ENCODE assay signal across 1 cellular context in the genomic region with DNA sequence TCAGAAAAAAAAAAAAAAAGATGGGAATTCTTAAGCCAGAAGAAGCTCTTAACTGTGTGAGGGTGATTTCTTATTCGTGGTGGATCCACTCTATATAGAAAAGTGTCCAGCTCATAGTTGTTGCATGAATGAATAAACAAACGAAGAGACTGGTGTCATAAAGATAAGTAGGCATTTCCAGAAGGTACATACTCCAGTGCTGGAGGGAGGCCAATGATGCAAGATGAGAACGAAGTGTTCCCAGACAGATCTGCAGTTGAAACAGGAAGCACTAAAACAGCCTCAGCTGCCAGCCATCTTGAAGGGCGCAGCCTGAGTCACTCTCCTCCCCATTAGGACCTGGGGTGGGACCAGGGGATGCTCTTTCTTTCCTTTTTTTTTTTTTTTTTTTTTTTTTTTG.
TF ChIP-seq lines count a peak whose summit lies in the region.

No MANE protein-coding gene starts in this region.

TF ChIP-seq in K562, 482 proteins besides CTCF, POLR2A, EP300 and RAD21 (continued from another document):
- TF ChIP-seq, protein P1, sequence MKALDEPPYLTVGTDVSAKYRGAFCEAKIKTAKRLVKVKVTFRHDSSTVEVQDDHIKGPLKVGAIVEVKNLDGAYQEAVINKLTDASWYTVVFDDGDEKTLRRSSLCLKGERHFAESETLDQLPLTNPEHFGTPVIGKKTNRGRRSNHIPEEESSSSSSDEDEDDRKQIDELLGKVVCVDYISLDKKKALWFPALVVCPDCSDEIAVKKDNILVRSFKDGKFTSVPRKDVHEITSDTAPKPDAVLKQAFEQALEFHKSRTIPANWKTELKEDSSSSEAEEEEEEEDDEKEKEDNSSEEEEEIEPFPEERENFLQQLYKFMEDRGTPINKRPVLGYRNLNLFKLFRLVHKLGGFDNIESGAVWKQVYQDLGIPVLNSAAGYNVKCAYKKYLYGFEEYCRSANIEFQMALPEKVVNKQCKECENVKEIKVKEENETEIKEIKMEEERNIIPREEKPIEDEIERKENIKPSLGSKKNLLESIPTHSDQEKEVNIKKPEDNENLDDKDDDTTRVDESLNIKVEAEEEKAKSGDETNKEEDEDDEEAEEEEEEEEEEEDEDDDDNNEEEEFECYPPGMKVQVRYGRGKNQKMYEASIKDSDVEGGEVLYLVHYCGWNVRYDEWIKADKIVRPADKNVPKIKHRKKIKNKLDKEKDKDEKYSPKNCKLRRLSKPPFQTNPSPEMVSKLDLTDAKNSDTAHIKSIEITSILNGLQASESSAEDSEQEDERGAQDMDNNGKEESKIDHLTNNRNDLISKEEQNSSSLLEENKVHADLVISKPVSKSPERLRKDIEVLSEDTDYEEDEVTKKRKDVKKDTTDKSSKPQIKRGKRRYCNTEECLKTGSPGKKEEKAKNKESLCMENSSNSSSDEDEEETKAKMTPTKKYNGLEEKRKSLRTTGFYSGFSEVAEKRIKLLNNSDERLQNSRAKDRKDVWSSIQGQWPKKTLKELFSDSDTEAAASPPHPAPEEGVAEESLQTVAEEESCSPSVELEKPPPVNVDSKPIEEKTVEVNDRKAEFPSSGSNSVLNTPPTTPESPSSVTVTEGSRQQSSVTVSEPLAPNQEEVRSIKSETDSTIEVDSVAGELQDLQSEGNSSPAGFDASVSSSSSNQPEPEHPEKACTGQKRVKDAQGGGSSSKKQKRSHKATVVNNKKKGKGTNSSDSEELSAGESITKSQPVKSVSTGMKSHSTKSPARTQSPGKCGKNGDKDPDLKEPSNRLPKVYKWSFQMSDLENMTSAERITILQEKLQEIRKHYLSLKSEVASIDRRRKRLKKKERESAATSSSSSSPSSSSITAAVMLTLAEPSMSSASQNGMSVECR (CRISPR knock-in tag; IDR thresholded peaks at IDR 0.05) = no peak
- TF ChIP-seq YY1 (IDR thresholded peaks at IDR 0.05; ENCODE audit: borderline replicate concordance in 1 of 3, control insufficient read depth in 1 of 3, extremely low read depth in 1 of 3, insufficient read depth in 3 of 3, insufficient read length in 1 of 3, insufficient replicate concordance in 2 of 3, low read depth in 1 of 3, low read length in 2 of 3) (peak in 1 of 3 experiments; percentile 23), MTA1 (IDR thresholded peaks at IDR 0.05; ENCODE audit: borderline replicate concordance) (no peak), NRF1 (conservative IDR thresholded peaks at IDR 0.05 in 1 of 2, IDR thresholded peaks at IDR 0.05 in 1 of 2) (peak in 1 of 2 experiments; percentile 27; a peak in 1 of 4 replicates), HCFC1 (IDR thresholded peaks at IDR 0.05; ENCODE audit: low read depth, low read length) (no peak), RBM25 (IDR thresholded peaks at IDR 0.05; ENCODE audit: low read depth, low read length, severe bottlenecking) (no peak), FOS (IDR thresholded peaks at IDR 0.05; ENCODE audit: extremely low read depth, insufficient read length) (no peak), NFIC (IDR thresholded peaks at IDR 0.05) (peak; percentile 29; the same call in 1 of the 2 replicates), NR2F6 (CRISPR knock-in tag; IDR thresholded peaks at IDR 0.05) (no peak), ATF7 (IDR thresholded peaks at IDR 0.05) (0 out of 2 replicates have a peak, but pooled peaks have one; percentile 22)
- TF ChIP-seq, protein P2, sequence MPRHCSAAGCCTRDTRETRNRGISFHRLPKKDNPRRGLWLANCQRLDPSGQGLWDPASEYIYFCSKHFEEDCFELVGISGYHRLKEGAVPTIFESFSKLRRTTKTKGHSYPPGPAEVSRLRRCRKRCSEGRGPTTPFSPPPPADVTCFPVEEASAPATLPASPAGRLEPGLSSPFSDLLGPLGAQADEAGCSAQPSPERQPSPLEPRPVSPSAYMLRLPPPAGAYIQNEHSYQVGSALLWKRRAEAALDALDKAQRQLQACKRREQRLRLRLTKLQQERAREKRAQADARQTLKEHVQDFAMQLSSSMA (CRISPR knock-in tag; IDR thresholded peaks at IDR 0.05) = no peak
- TF ChIP-seq, protein P3, sequence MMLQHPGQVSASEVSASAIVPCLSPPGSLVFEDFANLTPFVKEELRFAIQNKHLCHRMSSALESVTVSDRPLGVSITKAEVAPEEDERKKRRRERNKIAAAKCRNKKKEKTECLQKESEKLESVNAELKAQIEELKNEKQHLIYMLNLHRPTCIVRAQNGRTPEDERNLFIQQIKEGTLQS (IDR thresholded peaks at IDR 0.05) = peak; percentile 62; the same call in 1 of the 2 replicates
- TF ChIP-seq, protein P3 (CRISPR knock-in tag; conservative IDR thresholded peaks at IDR 0.05) = no peak
- TF ChIP-seq, protein P4, sequence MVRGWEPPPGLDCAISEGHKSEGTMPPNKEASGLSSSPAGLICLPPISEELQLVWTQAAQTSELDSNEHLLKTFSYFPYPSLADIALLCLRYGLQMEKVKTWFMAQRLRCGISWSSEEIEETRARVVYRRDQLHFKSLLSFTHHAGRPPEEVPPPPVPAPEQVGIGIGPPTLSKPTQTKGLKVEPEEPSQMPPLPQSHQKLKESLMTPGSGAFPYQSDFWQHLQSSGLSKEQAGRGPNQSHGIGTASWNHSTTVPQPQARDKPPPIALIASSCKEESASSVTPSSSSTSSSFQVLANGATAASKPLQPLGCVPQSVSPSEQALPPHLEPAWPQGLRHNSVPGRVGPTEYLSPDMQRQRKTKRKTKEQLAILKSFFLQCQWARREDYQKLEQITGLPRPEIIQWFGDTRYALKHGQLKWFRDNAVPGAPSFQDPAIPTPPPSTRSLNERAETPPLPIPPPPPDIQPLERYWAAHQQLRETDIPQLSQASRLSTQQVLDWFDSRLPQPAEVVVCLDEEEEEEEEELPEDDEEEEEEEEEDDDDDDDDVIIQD (CRISPR knock-in tag; IDR thresholded peaks at IDR 0.05) = no peak
- TF ChIP-seq, protein P5, sequence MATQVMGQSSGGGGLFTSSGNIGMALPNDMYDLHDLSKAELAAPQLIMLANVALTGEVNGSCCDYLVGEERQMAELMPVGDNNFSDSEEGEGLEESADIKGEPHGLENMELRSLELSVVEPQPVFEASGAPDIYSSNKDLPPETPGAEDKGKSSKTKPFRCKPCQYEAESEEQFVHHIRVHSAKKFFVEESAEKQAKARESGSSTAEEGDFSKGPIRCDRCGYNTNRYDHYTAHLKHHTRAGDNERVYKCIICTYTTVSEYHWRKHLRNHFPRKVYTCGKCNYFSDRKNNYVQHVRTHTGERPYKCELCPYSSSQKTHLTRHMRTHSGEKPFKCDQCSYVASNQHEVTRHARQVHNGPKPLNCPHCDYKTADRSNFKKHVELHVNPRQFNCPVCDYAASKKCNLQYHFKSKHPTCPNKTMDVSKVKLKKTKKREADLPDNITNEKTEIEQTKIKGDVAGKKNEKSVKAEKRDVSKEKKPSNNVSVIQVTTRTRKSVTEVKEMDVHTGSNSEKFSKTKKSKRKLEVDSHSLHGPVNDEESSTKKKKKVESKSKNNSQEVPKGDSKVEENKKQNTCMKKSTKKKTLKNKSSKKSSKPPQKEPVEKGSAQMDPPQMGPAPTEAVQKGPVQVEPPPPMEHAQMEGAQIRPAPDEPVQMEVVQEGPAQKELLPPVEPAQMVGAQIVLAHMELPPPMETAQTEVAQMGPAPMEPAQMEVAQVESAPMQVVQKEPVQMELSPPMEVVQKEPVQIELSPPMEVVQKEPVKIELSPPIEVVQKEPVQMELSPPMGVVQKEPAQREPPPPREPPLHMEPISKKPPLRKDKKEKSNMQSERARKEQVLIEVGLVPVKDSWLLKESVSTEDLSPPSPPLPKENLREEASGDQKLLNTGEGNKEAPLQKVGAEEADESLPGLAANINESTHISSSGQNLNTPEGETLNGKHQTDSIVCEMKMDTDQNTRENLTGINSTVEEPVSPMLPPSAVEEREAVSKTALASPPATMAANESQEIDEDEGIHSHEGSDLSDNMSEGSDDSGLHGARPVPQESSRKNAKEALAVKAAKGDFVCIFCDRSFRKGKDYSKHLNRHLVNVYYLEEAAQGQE (CRISPR knock-in tag; IDR thresholded peaks at IDR 0.05; ENCODE audit: low read depth) = no peak
